ENCODE assay signal across 9 cellular contexts in the genomic region with DNA sequence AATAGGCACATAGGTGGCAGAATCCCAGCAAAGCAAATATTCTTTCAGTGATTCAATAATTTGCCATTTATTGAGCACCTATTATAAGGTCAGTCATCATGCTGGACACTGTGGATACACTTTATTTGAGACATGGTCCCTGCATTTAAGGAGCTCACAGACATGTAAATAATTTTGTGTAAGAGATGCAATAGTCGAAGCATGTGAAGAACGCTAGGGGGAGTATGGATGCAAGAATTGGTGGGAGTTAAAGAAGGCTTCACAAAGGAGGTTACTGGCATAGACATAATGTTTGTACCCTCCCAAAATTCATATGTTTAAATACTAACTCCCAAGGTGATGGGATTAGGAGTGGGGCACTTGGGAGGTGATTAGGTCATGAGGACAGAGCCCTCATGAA.
A peak's percentile ranks its signal among the peaks of the same experiment; 100 is the strongest.
DNase-seq lines count a peak whose midpoint lies in the region; ATAC-seq and TF ChIP-seq lines count a peak whose summit lies in the region.
"Had no signal": no experiment of that assay in that cellular context is flagged by ENCODE, and none has a peak within 500 bp of the region (broad histone marks: within the 10 kb centered on the region; RNA-seq: fewer than 3 reads in every experiment).

No MANE protein-coding gene starts in this region.

- H3K9me3 ChIP-seq in SU-DHL-6 (ENCODE audit: insufficient read depth, low read length): no peaks in the 10 kb centered on the region
- H3K9me3 ChIP-seq in aorta (ENCODE audit: control insufficient read depth, low read length): no peaks in the 10 kb centered on the region

- DNase-seq in HuH-7 (ENCODE audit: low spot score) (peak; percentile 19), posterior vena cava (ENCODE audit: low spot score) (no peak), aorta (no peak), dedifferentiated amniotic fluid mesenchymal stem cell (ENCODE audit: extremely low spot score) (no peak)

- no peak overlapping the region for H2AFZ ChIP-seq in SU-DHL-6 (ENCODE audit: low read depth, low read length, severe bottlenecking)

- no peak overlapping the region for H3K9ac ChIP-seq in SU-DHL-6 (ENCODE audit: low read length)

- peaks cover 0 to 2% of the 10 kb centered on the region in 2 donors for H3K4me1 ChIP-seq in aorta (ENCODE audit: control insufficient read depth in 1 of 2, insufficient read depth in 2 of 2, low read length in 2 of 2)

- H3K27me3 Mint-ChIP-seq in nephron (ENCODE audit: low read depth): no peaks in the 10 kb centered on the region

- H3K27me3 ChIP-seq in SU-DHL-6 (ENCODE audit: low read length) (no peaks in the 10 kb centered on the region), aorta (ENCODE audit: control insufficient read depth in 1 of 2, insufficient read depth in 2 of 2, low read length in 1 of 2) (no peaks in the 10 kb centered on the region)

- ATAC-seq in GM19023 (IDR thresholded peaks at IDR 0.05; ENCODE audit: unreplicated experiment) (peak; percentile 44), aorta (ENCODE audit: low FRiP score) (no peak), HG02763 (IDR thresholded peaks at IDR 0.05; ENCODE audit: unreplicated experiment) (no peak)

- H3K36me3 ChIP-seq in SU-DHL-6 (ENCODE audit: low read length) (no peaks in the 10 kb centered on the region), aorta (ENCODE audit: control insufficient read depth in 1 of 2, insufficient read depth in 2 of 2, low read length in 1 of 2) (no peaks in the 10 kb centered on the region)

- no peak overlapping the region for H3K4me3 ChIP-seq in SU-DHL-6 (ENCODE audit: insufficient read depth, low read length, poor library complexity, severe bottlenecking)
- no peak overlapping the region for H3K4me3 ChIP-seq in aorta (ENCODE audit: low read length in 2 of 2)

- no peaks in the 10 kb centered on the region for H3K4me1 Mint-ChIP-seq in nephron

- TF ChIP-seq CTCF in SU-DHL-6 (IDR thresholded peaks at IDR 0.05; ENCODE audit: insufficient read depth, low read length, poor library complexity, severe bottlenecking): peak; percentile 38
- TF ChIP-seq CTCF in nephron (IDR thresholded peaks at IDR 0.05; ENCODE audit: unreplicated experiment in 3 of 3): peak; percentile 16 to 40 (median 23)

- WGBS in aorta, 2 donors: 36 to 43% methylated on average over 2 of the region's 2 CpGs

- no peaks in the 10 kb centered on the region for H3K9me3 Mint-ChIP-seq in nephron
- H3K9me3 Mint-ChIP-seq: T-helper 1 cell treated with Interleukin-12 subunit alpha and Interleukin-12 subunit beta and Interleukin-4 antibody, amounts not matched to agents 30 μg/mL and 1 μg/mL, for 36 hours had no signal

- no peaks in the 10 kb centered on the region for H3F3A ChIP-seq in SU-DHL-6 (ENCODE audit: insufficient read depth)

- H3K9me2 ChIP-seq in SU-DHL-6 (replicated peaks; ENCODE audit: insufficient read depth, low read length): no peaks in the 10 kb centered on the region

- no peaks in the 10 kb centered on the region for H3K36me3 Mint-ChIP-seq in nephron (ENCODE audit: low read depth)

- no peak overlapping the region for H3K27ac ChIP-seq in SU-DHL-6 (ENCODE audit: low read depth, low read length)
- no peak overlapping the region for H3K27ac ChIP-seq in aorta (ENCODE audit: low read depth in 1 of 2, low read length in 2 of 2)

- H4K20me1 ChIP-seq in SU-DHL-6 (ENCODE audit: low read depth, low read length): no peaks in the 10 kb centered on the region

- intact Hi-C loops in posterior vena cava (cut with DNase I) (no loop called here), aorta (cut with DNase I) (loop anchor here (5.0 to 10.0 kb wide), 2 partner anchors 65 to 378 kb away; no protein-coding TSS in a partner anchor)

- no peak overlapping the region for H3K27ac Mint-ChIP-seq in nephron
- H3K27ac Mint-ChIP-seq: T-helper 1 cell treated with Interleukin-12 subunit alpha and Interleukin-12 subunit beta and Interleukin-4 antibody, amounts not matched to agents 30 μg/mL and 1 μg/mL, for 36 hours had no signal

- no peak overlapping the region for H3K4me2 ChIP-seq in SU-DHL-6 (ENCODE audit: low read depth, low read length, poor library complexity, severe bottlenecking)

- no peak overlapping the region for H3K4me3 Mint-ChIP-seq in nephron
- H3K4me3 Mint-ChIP-seq: T-helper 1 cell treated with Interleukin-12 subunit alpha and Interleukin-12 subunit beta and Interleukin-4 antibody, amounts not matched to agents 30 μg/mL and 1 μg/mL, for 36 hours had no signal

- H3K79me2 ChIP-seq in SU-DHL-6 (ENCODE audit: insufficient read depth, low read length): no peaks in the 10 kb centered on the region

Comparison
In these comparisons a context has a peak if more than half of its experiments do, and no peak if none do; other contexts are left out.
1. intact Hi-C loops: an anchor here in aorta (5.0 to 10.0 kb wide); none called in posterior vena cava.